7 cellular contexts compared by ENCODE assay signal in the genomic region with DNA sequence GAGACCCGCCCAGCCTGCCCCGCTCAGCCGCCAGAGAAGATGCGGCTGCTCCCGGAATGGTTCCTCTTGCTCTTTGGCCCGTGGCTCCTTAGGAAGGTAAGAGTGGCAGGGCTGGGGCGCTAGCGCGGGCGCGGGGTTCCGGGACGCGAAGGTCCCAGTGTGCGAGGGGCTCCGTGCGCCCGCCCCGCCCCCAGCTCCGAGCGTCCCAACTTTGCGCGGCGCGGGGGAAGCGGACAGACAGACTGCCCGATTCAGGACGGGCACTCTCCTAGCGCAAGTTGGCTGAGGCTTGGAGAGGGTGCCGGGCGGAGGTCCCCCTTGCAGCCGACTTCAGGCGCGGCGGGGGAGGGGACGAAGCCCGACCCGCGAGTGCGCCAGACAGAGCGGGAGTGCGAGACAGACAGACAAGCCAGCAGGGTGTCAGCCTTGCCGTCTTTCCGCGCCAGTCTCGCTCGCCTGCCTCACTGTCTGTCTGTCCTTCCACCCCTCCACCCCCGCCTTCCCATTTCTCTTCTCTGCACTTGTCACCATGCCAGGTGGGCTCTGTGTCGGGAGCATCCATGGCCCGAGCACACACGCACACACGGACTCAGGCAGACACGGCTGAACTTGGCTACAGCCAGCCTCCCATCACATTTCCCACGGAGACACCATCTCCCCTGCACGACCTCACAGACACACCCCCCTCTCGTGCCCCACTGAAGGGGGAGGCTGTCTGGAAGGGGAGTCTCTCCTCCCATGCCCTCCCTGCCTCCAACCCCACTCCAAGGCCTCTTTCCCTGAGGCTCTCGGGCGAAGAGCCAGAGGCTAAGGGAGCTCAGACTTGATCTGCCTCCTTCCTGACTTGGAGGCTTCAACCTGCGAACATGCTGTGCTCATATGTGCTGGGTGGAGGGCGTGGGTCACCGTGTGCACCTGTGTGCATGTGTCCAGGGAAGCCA. TPM values are rescaled to one million over a fixed set of nuclear protein-coding genes. Genes with fewer than 3 reads are reported as not detected.
DNase-seq lines count a peak whose midpoint lies in the region; ATAC-seq and TF ChIP-seq lines count a peak whose summit lies in the region.

No MANE protein-coding gene starts in this region.

- no peak for TF ChIP-seq CTCF in breast epithelium (IDR thresholded peaks at IDR 0.05)

- H3K27me3 ChIP-seq in breast epithelium: peaks cover 10 to 64% of the 10 kb centered on the region in 2 donors

- H3K9me3 Mint-ChIP-seq in natural killer cell treated with Interleukin-12 subunit alpha and Interleukin-12 subunit beta and Interleukin-15 and Interleukin-18, amount 100 ng/mL, for 72 hours: no peaks in the 10 kb centered on the region

- peaks cover 7 to 8% of the 10 kb centered on the region in 2 donors for H3K4me1 ChIP-seq in breast epithelium

- ATAC-seq in natural killer cell treated with Interleukin-12 subunit alpha and Interleukin-12 subunit beta and Interleukin-15 and Interleukin-18, amount 100 ng/mL, for 72 hours: no peak
- ATAC-seq in GM18861 (IDR thresholded peaks at IDR 0.05; ENCODE audit: unreplicated experiment) (no peak), GM19397 (IDR thresholded peaks at IDR 0.05; ENCODE audit: unreplicated experiment) (no peak), GM19395 (IDR thresholded peaks at IDR 0.05; ENCODE audit: unreplicated experiment) (no peak)

- no peak overlapping the region for H3K27ac ChIP-seq in breast epithelium

- no peak overlapping the region for H3K27ac Mint-ChIP-seq in natural killer cell treated with Interleukin-12 subunit alpha and Interleukin-12 subunit beta and Interleukin-15 and Interleukin-18, amount 100 ng/mL, for 72 hours

- H3K9me3 ChIP-seq in breast epithelium: no peaks in the 10 kb centered on the region

- H3K36me3 ChIP-seq in breast epithelium: no peaks in the 10 kb centered on the region

- peak overlapping the region; percentile 86 for H3K4me3 Mint-ChIP-seq in natural killer cell treated with Interleukin-12 subunit alpha and Interleukin-12 subunit beta and Interleukin-15 and Interleukin-18, amount 100 ng/mL, for 72 hours

- intact Hi-C loops in breast epithelium (cut with DNase I; ENCODE audit: low total_unique reads): no loop called here

- H3K4me3 ChIP-seq in GM08714 (ENCODE audit: low read length): peak overlapping the region; percentile 35; the same call in 1 of the 2 replicates
- H3K4me3 ChIP-seq in breast epithelium: peak overlapping the region; percentile 28 to 78 (median 53)

- peaks cover 51 to 55% of the 10 kb centered on the region in 2 donors for H3K4me1 Mint-ChIP-seq in natural killer cell treated with Interleukin-12 subunit alpha and Interleukin-12 subunit beta and Interleukin-15 and Interleukin-18, amount 100 ng/mL, for 72 hours (ENCODE audit: low read depth in 2 of 2)

- H3K27me3 Mint-ChIP-seq in natural killer cell treated with Interleukin-12 subunit alpha and Interleukin-12 subunit beta and Interleukin-15 and Interleukin-18, amount 100 ng/mL, for 72 hours: peaks cover 65 to 81% of the 10 kb centered on the region in 2 donors

- no peak for TF ChIP-seq POLR2A in breast epithelium (IDR thresholded peaks at IDR 0.05)

- peak; percentile 11 for DNase-seq in NCI-H1105 (lab: John Stamatoyannopoulos, UW)
- DNase-seq in breast epithelium (ENCODE audit: low spot score in 2 of 2): no peak
- no peak for DNase-seq in natural killer cell treated with Interleukin-12 subunit alpha and Interleukin-12 subunit beta and Interleukin-15 and Interleukin-18, amount 100 ng/mL, for 72 hours (ENCODE audit: low spot score)

- no peaks in the 10 kb centered on the region for H3K36me3 Mint-ChIP-seq in natural killer cell treated with Interleukin-12 subunit alpha and Interleukin-12 subunit beta and Interleukin-15 and Interleukin-18, amount 100 ng/mL, for 72 hours

RNA-seq across cellular contexts. Expression of a gene that starts 0.6 kb away (rescaled TPM):
- total RNA-seq in breast epithelium: under 1 TPM in 1 of 3 donors, not detected in 2; 0.33 TPM
- total RNA-seq in natural killer cell treated with Interleukin-12 subunit alpha and Interleukin-12 subunit beta and Interleukin-15 and Interleukin-18, amount 100 ng/mL, for 72 hours: under 1 TPM in 1 of 2 donors, not detected in 1; 0.73 TPM

RNA-seq across cellular contexts. Expression of a gene that starts 12.3 kb away (rescaled TPM):
- total RNA-seq in breast epithelium: 10 to 100 TPM; 37.9 to 63.3 (median 46.7) TPM
- total RNA-seq in natural killer cell treated with Interleukin-12 subunit alpha and Interleukin-12 subunit beta and Interleukin-15 and Interleukin-18, amount 100 ng/mL, for 72 hours: 100 to 1,000 TPM; 262 to 355 TPM

RNA-seq across cellular contexts. Expression of a gene that starts 33.8 kb away (rescaled TPM):
- 1 to 10 TPM in 2 of 3 donors, under 1 TPM in 1; 0.98 to 3.2 (median 1.6) TPM for total RNA-seq in breast epithelium
- total RNA-seq in natural killer cell treated with Interleukin-12 subunit alpha and Interleukin-12 subunit beta and Interleukin-15 and Interleukin-18, amount 100 ng/mL, for 72 hours: 1 to 10 TPM; 2.5 to 6.1 TPM

Comparison
In these comparisons a context has a peak if more than half of its experiments do, and no peak if none do; other contexts are left out.
1. RNA of a gene that starts 12.3 kb away (total RNA-seq): 262 to 355 TPM in natural killer cell treated with Interleukin-12 subunit alpha and Interleukin-12 subunit beta and Interleukin-15 and Interleukin-18, amount 100 ng/mL, for 72 hours; 37.9 to 63.3 TPM in breast epithelium; every median in the first group is over 4 times any median in the second.